Comparison of ENCODE assay signal across 9 cellular contexts in the genomic region with DNA sequence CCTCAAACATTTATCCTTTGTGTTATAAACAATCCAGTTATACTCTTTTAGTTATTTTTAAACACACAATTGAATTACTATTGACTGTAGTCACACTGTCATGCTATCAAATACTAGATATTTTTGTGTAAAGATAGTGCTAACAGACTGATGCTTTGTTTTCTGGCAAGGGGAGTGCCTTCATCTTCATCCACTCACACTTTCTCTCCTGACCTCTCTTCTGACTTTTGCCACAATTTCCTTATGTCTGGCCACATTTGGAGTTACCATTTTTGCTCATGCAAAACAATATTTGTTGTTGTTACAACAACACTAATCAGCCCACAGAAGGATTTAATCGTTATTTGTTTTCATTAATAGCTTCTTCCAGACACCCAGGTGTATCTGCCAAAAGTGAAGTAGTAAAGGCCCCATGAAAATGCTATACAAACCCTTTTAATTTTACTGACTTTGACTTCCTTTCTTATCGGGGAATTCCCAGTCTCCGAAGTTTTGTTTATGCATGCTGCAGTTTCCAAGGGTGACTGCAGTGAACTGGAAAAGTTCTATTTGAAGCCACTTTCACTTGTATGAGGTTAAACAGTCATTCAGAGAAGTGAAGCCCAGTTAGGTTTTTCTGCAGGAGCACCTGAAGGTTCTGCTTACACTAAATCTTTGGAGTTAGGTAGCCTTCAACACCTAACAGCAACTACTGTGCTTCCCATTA.
A peak's percentile ranks its signal among the peaks of the same experiment; 100 is the strongest.
DNase-seq lines count a peak whose midpoint lies in the region; ATAC-seq and TF ChIP-seq lines count a peak whose summit lies in the region.
"Had no signal": no experiment of that assay in that cellular context is flagged by ENCODE, and none has a peak within 500 bp of the region (broad histone marks: within the 10 kb centered on the region; RNA-seq: fewer than 3 reads in every experiment).

No MANE protein-coding gene starts in this region.

- in situ Hi-C loops in GM13977 (cut with MboI; ENCODE audit: low pct_unique_long_range_greater_than_20kb, low sequenced_read_pairs, unreplicated experiment), result no loop called here

- DNase-seq in GM13977 (ENCODE audit: low spot score) (peak; percentile 31), NAMALWA (ENCODE audit: low spot score) (peak; percentile 82), kidney tubule cell (ENCODE audit: low spot score) (peak; percentile 94), SHP77 (lab: John Stamatoyannopoulos, UW) (no peak), NCI-H2171 treated with DMSO at 0.1 percent for 48 hours (lab: John Stamatoyannopoulos, UW) (no peak), NCI-H2227 (lab: John Stamatoyannopoulos, UW; ENCODE audit: unreplicated experiment) (no peak)
- no peak for DNase-seq in stimulated activated CD4-positive, alpha-beta T cell treated with anti-CD3 and anti-CD28 coated beads, Interleukin-4, amount 100 ng/mL, for 24 hours
- DNase-seq: activated CD4-positive, alpha-beta T cell treated with anti-CD3 and anti-CD28 coated beads for 4 hours had no signal

- peak; percentile 98 for ATAC-seq in GM21825 (IDR thresholded peaks at IDR 0.05; ENCODE audit: unreplicated experiment)

- no peak for TF ChIP-seq CTCF in GM13977 (IDR thresholded peaks at IDR 0.05; ENCODE audit: extremely low read depth, insufficient read depth, missing control alignments)

Comparison
In these comparisons a context has a peak if more than half of its experiments do, and no peak if none do; other contexts are left out.
1. DNase-seq: peak in GM13977 (single experiment), NAMALWA (single experiment) and kidney tubule cell (single experiment); none in stimulated activated CD4-positive, alpha-beta T cell treated with anti-CD3 and anti-CD28 coated beads, Interleukin-4, amount 100 ng/mL, for 24 hours (single experiment), SHP77 (0 of 2), NCI-H2171 treated with DMSO at 0.1 percent for 48 hours (single experiment) and NCI-H2227 (single experiment).